ENCODE assay signal across 8 cellular contexts in the genomic region with DNA sequence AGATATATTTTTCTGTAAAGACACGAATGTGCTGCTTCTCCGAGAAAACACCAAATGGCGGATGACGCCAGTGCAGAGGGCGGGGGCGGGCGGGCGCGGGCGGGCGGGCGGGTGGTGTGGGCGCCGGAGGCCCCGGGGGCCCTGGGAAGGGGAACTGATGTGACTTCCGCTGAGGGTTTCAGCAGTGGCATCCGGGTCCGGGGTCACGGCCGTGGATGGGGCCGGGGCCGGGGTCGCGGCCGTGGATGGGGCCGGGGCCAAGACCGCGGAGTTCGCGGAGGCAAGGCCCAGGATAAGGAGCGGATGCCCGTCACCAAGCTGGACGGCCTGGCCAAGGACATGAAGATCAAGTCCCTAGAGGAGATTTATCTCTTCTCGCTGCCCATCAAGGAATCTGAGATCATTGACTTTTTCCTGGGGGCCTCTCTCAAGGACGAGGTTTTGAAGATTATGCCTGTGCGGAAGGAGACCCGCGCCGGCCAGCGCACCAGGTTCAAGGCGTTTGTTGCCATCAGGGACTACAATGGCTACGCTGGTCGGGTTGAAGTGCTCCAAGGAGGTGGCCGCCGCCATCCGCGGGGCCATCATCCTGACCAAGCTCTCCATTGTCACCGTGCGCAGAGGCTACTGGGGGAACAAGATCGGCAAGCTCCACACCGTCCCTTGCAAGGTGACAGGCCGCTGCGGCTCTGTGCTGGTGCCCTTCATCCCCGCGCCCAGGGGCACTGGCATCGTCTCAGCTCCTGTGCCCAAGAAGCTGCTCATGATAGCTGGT. TPM values are rescaled to one million over a fixed set of nuclear protein-coding genes. Genes with fewer than 3 reads are reported as not detected.
A peak's percentile ranks its signal among the peaks of the same experiment; 100 is the strongest.
DNase-seq lines count a peak whose midpoint lies in the region; ATAC-seq, FAIRE-seq and TF ChIP-seq lines count a peak whose summit lies in the region.

No MANE protein-coding gene starts in this region.

- TF ChIP-seq POLR2A in ovary (IDR thresholded peaks at IDR 0.05) = no peak

- intact Hi-C loops in ovary (cut with DNase I) = no loop called here

- peak; percentile 81 for ATAC-seq in GM21717 (IDR thresholded peaks at IDR 0.05; ENCODE audit: unreplicated experiment)

- DNase-seq in G401 (ENCODE audit: low spot score) = peak; percentile 56
- DNase-seq in NCI-H146 treated with DMSO at 0.1 percent for 48 hours (lab: John Stamatoyannopoulos, UW; ENCODE audit: unreplicated experiment) = peak; percentile 13
- DNase-seq in activated T-helper 1 cell treated with Interleukin-2 at 50 U/mL for 16 hours (ENCODE audit: low read depth) = peak; percentile 44
- DNase-seq in foreskin fibroblast = peak in 1 of 2 donors; percentile 73
- peak; percentile 46 to 76 (median 60) for DNase-seq in ovary
- no peak for DNase-seq in GM19239 (ENCODE audit: insufficient read length, low spot score)
- no peak for DNase-seq in HTR-8/SVneo (ENCODE audit: insufficient read length, low spot score)

- no peak for FAIRE-seq in GM19239 (lab: Jason Lieb, UNC)
- FAIRE-seq in HTR-8/SVneo (lab: Jason Lieb, UNC) = no peak

- no peak for TF ChIP-seq EP300 in ovary (IDR thresholded peaks at IDR 0.05)

- TF ChIP-seq CTCF in foreskin fibroblast (IDR thresholded peaks at IDR 0.05; ENCODE audit: low read depth, low read length) = no peak
- no peak for TF ChIP-seq CTCF in ovary (IDR thresholded peaks at IDR 0.05)

- H3K4me3 ChIP-seq in foreskin fibroblast (ENCODE audit: low read depth in 1 of 2, low read length in 2 of 2) = peak overlapping the region; percentile 40 to 58
- peak overlapping the region; percentile 49 for H3K4me3 ChIP-seq in ovary

- H3K36me3 ChIP-seq in ovary = no peaks in the 10 kb centered on the region

- in situ Hi-C loops in G401 (cut with HindIII; ENCODE audit: low sequenced_read_pairs) = no loop called here

- no peak overlapping the region for H3K27ac ChIP-seq in ovary

- H3K9me3 ChIP-seq in ovary = no peaks in the 10 kb centered on the region

- H3K4me1 ChIP-seq in ovary (ENCODE audit: insufficient read depth) = peaks cover 3% of the 10 kb centered on the region

- 40 to 60% (median 45%) methylated on average over 52 to 56 of the region's 56 CpGs for WGBS in ovary, 3 donors

- H3K27me3 ChIP-seq in ovary = no peaks in the 10 kb centered on the region

RNA-seq across cellular contexts. Expression of a gene that starts 20.3 kb away (rescaled TPM):
- 47.0 and 69.7 TPM in 2 replicates for total RNA-seq in G401 (2014; rRNA removed; shearing (Covaris generic))
- total RNA-seq in ovary = 1 to 10 TPM in 1 of 7 donors, under 1 TPM in 4, not detected in 2; 0.23 to 1.3 (median 0.50) TPM
- polyA plus RNA-seq in ovary = under 1 TPM; 0.20 to 0.40 TPM

RNA-seq across cellular contexts. Expression of a gene that starts 41.2 kb away (rescaled TPM):
- total RNA-seq in G401 (2014; rRNA removed; shearing (Covaris generic)) = 10.3 and 17.0 TPM in 2 replicates
- total RNA-seq in ovary = 10 to 100 TPM; 54.1 to 81.7 (median 71.9) TPM
- polyA plus RNA-seq in ovary = 10 to 100 TPM; 82.7 to 97.2 TPM

Comparison
In these comparisons a context has a peak if more than half of its experiments do, and no peak if none do; other contexts are left out.
1. DNase-seq: peak in G401 (single experiment), NCI-H146 treated with DMSO at 0.1 percent for 48 hours (single experiment), activated T-helper 1 cell treated with Interleukin-2 at 50 U/mL for 16 hours (single experiment) and ovary (5 of 5); none in GM19239 (single experiment) and HTR-8/SVneo (single experiment).
2. RNA of a gene that starts 20.3 kb away (total RNA-seq): 47.0 to 69.7 TPM in G401; 0.23 to 1.3 TPM in ovary; every median in the first group is over 10 times any median in the second.